Comparison of ENCODE assay signal across 1 cellular context in genomic region chr3:141311496-141312358, GRCh38.
TF ChIP-seq lines count a peak whose summit lies in the region.

No MANE protein-coding gene starts in this region.

TF ChIP-seq in H1, 55 proteins besides CTCF, POLR2A, EP300 and RAD21 (continued from another document):
- TF ChIP-seq CREB1 (IDR thresholded peaks at IDR 0.05) (peak; percentile 78), SP1 (IDR thresholded peaks at IDR 0.05; ENCODE audit: low read depth, low read length) (0 out of 2 replicates have a peak, but pooled peaks have one; percentile 65), ASH2L (IDR thresholded peaks at IDR 0.05; ENCODE audit: low read length) (peak; percentile 62), TAF1 (IDR thresholded peaks at IDR 0.05; ENCODE audit: low read depth, low read length) (peak; percentile 70), JUN (IDR thresholded peaks at IDR 0.05; ENCODE audit: low read depth, low read length) (no peak), NRF1 (IDR thresholded peaks at IDR 0.05; ENCODE audit: low read depth, low read length) (no peak), SIX5 (IDR thresholded peaks at IDR 0.05; ENCODE audit: low read depth, low read length) (peak; percentile 95), GTF2F1 (IDR thresholded peaks at IDR 0.05; ENCODE audit: borderline replicate concordance, low read depth, low read length) (no peak), TAF7 (optimal IDR thresholded peaks at IDR 0.05; ENCODE audit: borderline replicate concordance, low read depth, low read length) (no peak), MAX (IDR thresholded peaks at IDR 0.05) (no peak; the same call in 1 of the 2 replicates), POLR2AphosphoS5 (IDR thresholded peaks at IDR 0.05; ENCODE audit: low read depth, low read length) (peak; percentile 41), TEAD4 (IDR thresholded peaks at IDR 0.05; ENCODE audit: low read depth, low read length) (no peak), RBBP5 (IDR thresholded peaks at IDR 0.05; ENCODE audit: borderline replicate concordance, low read depth, low read length) (no peak), YY1 (IDR thresholded peaks at IDR 0.05; ENCODE audit: low read depth, low read length) (0 out of 2 replicates have a peak, but pooled peaks have one; percentile 56), GABPA (IDR thresholded peaks at IDR 0.05; ENCODE audit: borderline replicate concordance, insufficient read depth, low read length) (peak; percentile 88; the same call in 1 of the 2 replicates), NANOG (IDR thresholded peaks at IDR 0.05; ENCODE audit: insufficient read depth, low read depth, low read length, poor library complexity, severe bottlenecking) (no peak), HDAC6 (IDR thresholded peaks at IDR 0.05; ENCODE audit: low read depth, low read length) (no peak), EGR1 (IDR thresholded peaks at IDR 0.05; ENCODE audit: borderline replicate concordance, low read depth, low read length) (peak; percentile 76; the same call in 1 of the 2 replicates), PHF8 (conservative IDR thresholded peaks at IDR 0.05; ENCODE audit: low read depth, low read length) (peak; percentile 76), EZH2 (IDR thresholded peaks at IDR 0.05; ENCODE audit: low read depth, low read length, severe bottlenecking) (no peak), JUND (IDR thresholded peaks at IDR 0.05; ENCODE audit: low read length) (0 out of 2 replicates have a peak, but pooled peaks have one; percentile 28), MAFK (IDR thresholded peaks at IDR 0.05; ENCODE audit: low read depth, low read length) (no peak)
- TF ChIP-seq, protein P1, sequence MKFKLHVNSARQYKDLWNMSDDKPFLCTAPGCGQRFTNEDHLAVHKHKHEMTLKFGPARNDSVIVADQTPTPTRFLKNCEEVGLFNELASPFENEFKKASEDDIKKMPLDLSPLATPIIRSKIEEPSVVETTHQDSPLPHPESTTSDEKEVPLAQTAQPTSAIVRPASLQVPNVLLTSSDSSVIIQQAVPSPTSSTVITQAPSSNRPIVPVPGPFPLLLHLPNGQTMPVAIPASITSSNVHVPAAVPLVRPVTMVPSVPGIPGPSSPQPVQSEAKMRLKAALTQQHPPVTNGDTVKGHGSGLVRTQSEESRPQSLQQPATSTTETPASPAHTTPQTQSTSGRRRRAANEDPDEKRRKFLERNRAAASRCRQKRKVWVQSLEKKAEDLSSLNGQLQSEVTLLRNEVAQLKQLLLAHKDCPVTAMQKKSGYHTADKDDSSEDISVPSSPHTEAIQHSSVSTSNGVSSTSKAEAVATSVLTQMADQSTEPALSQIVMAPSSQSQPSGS (IDR thresholded peaks at IDR 0.05; ENCODE audit: low read length), result no peak
